5 cellular contexts compared by ENCODE assay signal in the genomic region with DNA sequence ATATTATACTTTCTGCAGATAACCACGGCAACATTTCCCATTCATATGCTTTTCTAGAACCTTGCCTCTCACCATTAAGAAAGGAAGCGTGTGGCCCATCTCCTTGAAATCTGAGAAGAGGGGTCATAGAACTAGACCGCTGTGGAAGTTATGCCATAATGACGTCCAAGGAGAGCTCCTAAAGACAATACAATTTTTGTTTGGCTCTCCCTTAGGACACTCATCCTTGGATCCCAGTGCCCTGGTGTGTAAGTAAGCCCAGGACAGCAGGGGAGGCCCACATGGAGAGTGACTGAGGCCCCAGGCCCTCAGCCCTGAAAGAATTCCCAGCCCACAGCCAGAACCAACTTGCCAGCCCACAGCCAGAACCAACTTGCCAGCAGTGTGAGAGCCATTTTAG.
"Had no signal": no experiment of that assay in that cellular context is flagged by ENCODE, and none has a peak within 500 bp of the region (broad histone marks: within the 10 kb centered on the region; RNA-seq: fewer than 3 reads in every experiment).

No MANE protein-coding gene starts in this region.

- H3K4me1 Mint-ChIP-seq: H9, IgD-negative memory B cell had no signal

- DNase-seq: GM23248, H9, HCEC 1CT, KBM-7 had no signal

- H3K4me3 Mint-ChIP-seq: H9, IgD-negative memory B cell had no signal

- H3K27ac Mint-ChIP-seq: IgD-negative memory B cell had no signal

- H3K27me3 Mint-ChIP-seq: IgD-negative memory B cell had no signal
